Comparison of ENCODE assay signal across 1 cellular context in the genomic region with DNA sequence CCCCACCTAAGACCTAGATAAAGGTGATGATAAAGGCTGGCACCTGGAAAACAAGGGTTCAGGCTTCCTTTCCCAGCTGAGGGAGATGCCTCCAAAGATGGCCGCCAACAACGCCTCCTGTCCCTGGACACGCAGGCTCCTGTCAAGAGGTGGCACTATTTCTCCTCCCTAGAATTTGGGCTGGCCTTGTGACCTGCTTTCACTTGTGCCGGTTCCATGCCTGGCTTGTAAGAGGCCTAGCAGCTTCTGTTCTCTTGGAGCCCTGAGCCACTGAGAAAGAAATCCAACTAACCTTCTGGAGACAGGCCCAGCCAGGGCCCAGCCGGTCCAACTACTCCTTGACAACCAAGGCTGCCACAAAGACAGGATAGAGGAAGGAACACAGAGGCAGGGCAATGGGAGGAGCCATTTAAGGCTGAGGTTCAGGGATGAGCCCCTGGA.
TF ChIP-seq lines count a peak whose summit lies in the region.

No MANE protein-coding gene starts in this region.

TF ChIP-seq in HepG2, 621 proteins besides CTCF, POLR2A, EP300 and RAD21 (continued from another document and continues in another):
- TF ChIP-seq, protein P1, sequence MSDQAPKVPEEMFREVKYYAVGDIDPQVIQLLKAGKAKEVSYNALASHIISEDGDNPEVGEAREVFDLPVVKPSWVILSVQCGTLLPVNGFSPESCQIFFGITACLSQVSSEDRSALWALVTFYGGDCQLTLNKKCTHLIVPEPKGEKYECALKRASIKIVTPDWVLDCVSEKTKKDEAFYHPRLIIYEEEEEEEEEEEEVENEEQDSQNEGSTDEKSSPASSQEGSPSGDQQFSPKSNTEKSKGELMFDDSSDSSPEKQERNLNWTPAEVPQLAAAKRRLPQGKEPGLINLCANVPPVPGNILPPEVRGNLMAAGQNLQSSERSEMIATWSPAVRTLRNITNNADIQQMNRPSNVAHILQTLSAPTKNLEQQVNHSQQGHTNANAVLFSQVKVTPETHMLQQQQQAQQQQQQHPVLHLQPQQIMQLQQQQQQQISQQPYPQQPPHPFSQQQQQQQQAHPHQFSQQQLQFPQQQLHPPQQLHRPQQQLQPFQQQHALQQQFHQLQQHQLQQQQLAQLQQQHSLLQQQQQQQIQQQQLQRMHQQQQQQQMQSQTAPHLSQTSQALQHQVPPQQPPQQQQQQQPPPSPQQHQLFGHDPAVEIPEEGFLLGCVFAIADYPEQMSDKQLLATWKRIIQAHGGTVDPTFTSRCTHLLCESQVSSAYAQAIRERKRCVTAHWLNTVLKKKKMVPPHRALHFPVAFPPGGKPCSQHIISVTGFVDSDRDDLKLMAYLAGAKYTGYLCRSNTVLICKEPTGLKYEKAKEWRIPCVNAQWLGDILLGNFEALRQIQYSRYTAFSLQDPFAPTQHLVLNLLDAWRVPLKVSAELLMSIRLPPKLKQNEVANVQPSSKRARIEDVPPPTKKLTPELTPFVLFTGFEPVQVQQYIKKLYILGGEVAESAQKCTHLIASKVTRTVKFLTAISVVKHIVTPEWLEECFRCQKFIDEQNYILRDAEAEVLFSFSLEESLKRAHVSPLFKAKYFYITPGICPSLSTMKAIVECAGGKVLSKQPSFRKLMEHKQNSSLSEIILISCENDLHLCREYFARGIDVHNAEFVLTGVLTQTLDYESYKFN (CRISPR knock-in tag; conservative IDR thresholded peaks at IDR 0.05), result 0 out of 2 replicates have a peak, but pooled peaks have one; percentile 16
- TF ChIP-seq ZNF12 (CRISPR knock-in tag; IDR thresholded peaks at IDR 0.05) (peak; percentile 30; the same call in 1 of the 2 replicates), ZNF24 (IDR thresholded peaks at IDR 0.05) (no peak), SP2 (CRISPR knock-in tag; IDR thresholded peaks at IDR 0.05) (no peak), GABPB1 (CRISPR knock-in tag; IDR thresholded peaks at IDR 0.05) (peak; percentile 37; the same call in 1 of the 2 replicates), ZNF337 (CRISPR knock-in tag; IDR thresholded peaks at IDR 0.05; ENCODE audit: borderline replicate concordance, low read depth) (peak; percentile 64; the same call in 1 of the 2 replicates), ZNF792 (CRISPR knock-in tag; IDR thresholded peaks at IDR 0.05) (no peak), ZMYM4 (CRISPR knock-in tag; IDR thresholded peaks at IDR 0.05) (peak; percentile 82), SNAI1 (CRISPR knock-in tag; IDR thresholded peaks at IDR 0.05; ENCODE audit: borderline replicate concordance) (0 out of 2 replicates have a peak, but pooled peaks have one; percentile 10), GPN1 (CRISPR knock-in tag; IDR thresholded peaks at IDR 0.05; ENCODE audit: borderline replicate concordance) (peak; percentile 61; the same call in 1 of the 2 replicates), SP5 (CRISPR knock-in tag; IDR thresholded peaks at IDR 0.05; ENCODE audit: borderline replicate concordance, low read depth) (peak; percentile 1; the same call in 1 of the 2 replicates), KDM5B (CRISPR knock-in tag; IDR thresholded peaks at IDR 0.05; ENCODE audit: borderline replicate concordance) (peak; percentile 84), FOSL2 (CRISPR knock-in tag; IDR thresholded peaks at IDR 0.05) (peak; percentile 57; the same call in 1 of the 2 replicates), RXRB (CRISPR knock-in tag; IDR thresholded peaks at IDR 0.05; ENCODE audit: borderline replicate concordance) (peak; percentile 76), SALL1 (CRISPR knock-in tag; IDR thresholded peaks at IDR 0.05) (peak; percentile 68), NCOA2 (CRISPR knock-in tag; IDR thresholded peaks at IDR 0.05) (peak; percentile 24; the same call in 1 of the 2 replicates), MXI1 (IDR thresholded peaks at IDR 0.05; ENCODE audit: borderline replicate concordance, low read depth, low read length) (0 out of 3 replicates have a peak, but pooled peaks have one; percentile 40), NR2F1 (CRISPR knock-in tag; IDR thresholded peaks at IDR 0.05) (peak; percentile 79 to 82), ZBTB8A (CRISPR knock-in tag; IDR thresholded peaks at IDR 0.05; ENCODE audit: borderline replicate concordance, low read depth) (no peak), KDM3A (CRISPR knock-in tag; IDR thresholded peaks at IDR 0.05; ENCODE audit: low read depth) (0 out of 2 replicates have a peak, but pooled peaks have one; percentile 44), PITX1 (CRISPR knock-in tag; IDR thresholded peaks at IDR 0.05) (peak; percentile 58; the same call in 1 of the 2 replicates), ZNF501 (CRISPR knock-in tag; IDR thresholded peaks at IDR 0.05) (peak; percentile 92; the same call in 1 of the 2 replicates), ZMYM2 (CRISPR knock-in tag; IDR thresholded peaks at IDR 0.05) (0 out of 2 replicates have a peak, but pooled peaks have one; percentile 29), ERF (CRISPR knock-in tag; IDR thresholded peaks at IDR 0.05) (peak; percentile 78), SCMH1 (CRISPR knock-in tag; IDR thresholded peaks at IDR 0.05; ENCODE audit: borderline replicate concordance) (no peak), AHR (CRISPR knock-in tag; IDR thresholded peaks at IDR 0.05) (0 out of 2 replicates have a peak, but pooled peaks have one; percentile 45), NFRKB (IDR thresholded peaks at IDR 0.05) (no peak), HIVEP1 (CRISPR knock-in tag; IDR thresholded peaks at IDR 0.05) (peak; percentile 64; the same call in 1 of the 2 replicates), ZNF839 (CRISPR knock-in tag; IDR thresholded peaks at IDR 0.05; ENCODE audit: borderline replicate concordance) (peak; percentile 74; the same call in 1 of the 2 replicates), ZNF441 (CRISPR knock-in tag; IDR thresholded peaks at IDR 0.05; ENCODE audit: borderline replicate concordance) (no peak), SMAD3 (CRISPR knock-in tag; IDR thresholded peaks at IDR 0.05) (0 out of 2 replicates have a peak, but pooled peaks have one; percentile 66), TGIF2 (CRISPR knock-in tag; IDR thresholded peaks at IDR 0.05) (0 out of 2 replicates have a peak, but pooled peaks have one; percentile 76), NBN (conservative IDR thresholded peaks at IDR 0.05) (no peak), ZNF101 (CRISPR knock-in tag; IDR thresholded peaks at IDR 0.05; ENCODE audit: borderline replicate concordance, low read depth) (0 out of 2 replicates have a peak, but pooled peaks have one; percentile 38), ZNF530 (CRISPR knock-in tag; IDR thresholded peaks at IDR 0.05; ENCODE audit: low read depth) (no peak), ZNF121 (CRISPR knock-in tag; IDR thresholded peaks at IDR 0.05) (no peak), SRY (CRISPR knock-in tag; IDR thresholded peaks at IDR 0.05) (no peak)
- TF ChIP-seq, protein P2, sequence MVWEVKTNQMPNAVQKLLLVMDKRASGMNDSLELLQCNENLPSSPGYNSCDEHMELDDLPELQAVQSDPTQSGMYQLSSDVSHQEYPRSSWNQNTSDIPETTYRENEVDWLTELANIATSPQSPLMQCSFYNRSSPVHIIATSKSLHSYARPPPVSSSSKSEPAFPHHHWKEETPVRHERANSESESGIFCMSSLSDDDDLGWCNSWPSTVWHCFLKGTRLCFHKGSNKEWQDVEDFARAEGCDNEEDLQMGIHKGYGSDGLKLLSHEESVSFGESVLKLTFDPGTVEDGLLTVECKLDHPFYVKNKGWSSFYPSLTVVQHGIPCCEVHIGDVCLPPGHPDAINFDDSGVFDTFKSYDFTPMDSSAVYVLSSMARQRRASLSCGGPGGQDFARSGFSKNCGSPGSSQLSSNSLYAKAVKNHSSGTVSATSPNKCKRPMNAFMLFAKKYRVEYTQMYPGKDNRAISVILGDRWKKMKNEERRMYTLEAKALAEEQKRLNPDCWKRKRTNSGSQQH (CRISPR knock-in tag; IDR thresholded peaks at IDR 0.05; ENCODE audit: low read depth), result 0 out of 2 replicates have a peak, but pooled peaks have one; percentile 60
- TF ChIP-seq, protein P3, sequence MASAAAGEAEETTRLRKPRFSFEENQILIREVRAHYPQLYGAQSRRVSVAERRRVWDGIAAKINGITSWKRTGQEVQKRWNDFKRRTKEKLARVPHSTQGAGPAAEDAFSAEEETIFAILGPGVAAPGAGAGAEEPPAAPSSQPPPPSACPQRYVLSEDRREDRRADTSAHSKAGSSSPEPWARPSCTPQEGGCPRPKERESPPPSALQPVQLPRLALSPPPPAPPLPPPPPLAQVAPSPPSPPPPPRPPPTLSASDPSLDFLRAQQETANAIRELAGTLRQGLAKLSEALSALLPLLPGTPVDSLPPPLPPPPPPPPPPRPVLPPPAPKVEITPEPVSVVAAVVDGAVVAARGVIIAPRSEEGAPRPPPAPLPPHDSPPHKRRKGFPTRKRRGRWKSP (CRISPR knock-in tag; IDR thresholded peaks at IDR 0.05), result peak; percentile 64; the same call in 1 of the 2 replicates
- TF ChIP-seq, protein P4, sequence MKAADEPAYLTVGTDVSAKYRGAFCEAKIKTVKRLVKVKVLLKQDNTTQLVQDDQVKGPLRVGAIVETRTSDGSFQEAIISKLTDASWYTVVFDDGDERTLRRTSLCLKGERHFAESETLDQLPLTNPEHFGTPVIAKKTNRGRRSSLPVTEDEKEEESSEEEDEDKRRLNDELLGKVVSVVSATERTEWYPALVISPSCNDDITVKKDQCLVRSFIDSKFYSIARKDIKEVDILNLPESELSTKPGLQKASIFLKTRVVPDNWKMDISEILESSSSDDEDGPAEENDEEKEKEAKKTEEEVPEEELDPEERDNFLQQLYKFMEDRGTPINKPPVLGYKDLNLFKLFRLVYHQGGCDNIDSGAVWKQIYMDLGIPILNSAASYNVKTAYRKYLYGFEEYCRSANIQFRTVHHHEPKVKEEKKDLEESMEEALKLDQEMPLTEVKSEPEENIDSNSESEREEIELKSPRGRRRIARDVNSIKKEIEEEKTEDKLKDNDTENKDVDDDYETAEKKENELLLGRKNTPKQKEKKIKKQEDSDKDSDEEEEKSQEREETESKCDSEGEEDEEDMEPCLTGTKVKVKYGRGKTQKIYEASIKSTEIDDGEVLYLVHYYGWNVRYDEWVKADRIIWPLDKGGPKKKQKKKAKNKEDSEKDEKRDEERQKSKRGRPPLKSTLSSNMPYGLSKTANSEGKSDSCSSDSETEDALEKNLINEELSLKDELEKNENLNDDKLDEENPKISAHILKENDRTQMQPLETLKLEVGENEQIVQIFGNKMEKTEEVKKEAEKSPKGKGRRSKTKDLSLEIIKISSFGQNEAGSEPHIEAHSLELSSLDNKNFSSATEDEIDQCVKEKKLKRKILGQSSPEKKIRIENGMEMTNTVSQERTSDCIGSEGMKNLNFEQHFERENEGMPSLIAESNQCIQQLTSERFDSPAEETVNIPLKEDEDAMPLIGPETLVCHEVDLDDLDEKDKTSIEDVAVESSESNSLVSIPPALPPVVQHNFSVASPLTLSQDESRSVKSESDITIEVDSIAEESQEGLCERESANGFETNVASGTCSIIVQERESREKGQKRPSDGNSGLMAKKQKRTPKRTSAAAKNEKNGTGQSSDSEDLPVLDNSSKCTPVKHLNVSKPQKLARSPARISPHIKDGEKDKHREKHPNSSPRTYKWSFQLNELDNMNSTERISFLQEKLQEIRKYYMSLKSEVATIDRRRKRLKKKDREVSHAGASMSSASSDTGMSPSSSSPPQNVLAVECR (CRISPR knock-in tag; IDR thresholded peaks at IDR 0.05; ENCODE audit: borderline replicate concordance), result peak; percentile 19; the same call in 1 of the 2 replicates
- TF ChIP-seq, protein P5, sequence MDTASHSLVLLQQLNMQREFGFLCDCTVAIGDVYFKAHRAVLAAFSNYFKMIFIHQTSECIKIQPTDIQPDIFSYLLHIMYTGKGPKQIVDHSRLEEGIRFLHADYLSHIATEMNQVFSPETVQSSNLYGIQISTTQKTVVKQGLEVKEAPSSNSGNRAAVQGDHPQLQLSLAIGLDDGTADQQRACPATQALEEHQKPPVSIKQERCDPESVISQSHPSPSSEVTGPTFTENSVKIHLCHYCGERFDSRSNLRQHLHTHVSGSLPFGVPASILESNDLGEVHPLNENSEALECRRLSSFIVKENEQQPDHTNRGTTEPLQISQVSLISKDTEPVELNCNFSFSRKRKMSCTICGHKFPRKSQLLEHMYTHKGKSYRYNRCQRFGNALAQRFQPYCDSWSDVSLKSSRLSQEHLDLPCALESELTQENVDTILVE (CRISPR knock-in tag; IDR thresholded peaks at IDR 0.05), result peak; percentile 56; the same call in 1 of the 2 replicates
- TF ChIP-seq, protein P6, sequence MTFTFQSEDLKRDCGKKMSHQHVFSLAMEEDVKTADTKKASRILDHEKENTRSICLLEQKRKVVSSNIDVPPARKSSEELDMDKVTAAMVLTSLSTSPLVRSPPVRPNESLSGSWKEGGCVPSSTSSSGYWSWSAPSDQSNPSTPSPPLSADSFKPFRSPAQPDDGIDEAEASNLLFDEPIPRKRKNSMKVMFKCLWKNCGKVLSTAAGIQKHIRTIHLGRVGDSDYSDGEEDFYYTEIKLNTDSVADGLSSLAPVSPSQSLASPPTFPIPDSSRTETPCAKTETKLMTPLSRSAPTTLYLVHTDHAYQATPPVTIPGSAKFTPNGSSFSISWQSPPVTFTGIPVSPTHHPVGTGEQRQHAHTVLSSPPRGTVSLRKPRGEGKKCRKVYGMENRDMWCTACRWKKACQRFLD (CRISPR knock-in tag; IDR thresholded peaks at IDR 0.05; ENCODE audit: borderline replicate concordance), result 0 out of 2 replicates have a peak, but pooled peaks have one; percentile 73
- TF ChIP-seq, protein P7, sequence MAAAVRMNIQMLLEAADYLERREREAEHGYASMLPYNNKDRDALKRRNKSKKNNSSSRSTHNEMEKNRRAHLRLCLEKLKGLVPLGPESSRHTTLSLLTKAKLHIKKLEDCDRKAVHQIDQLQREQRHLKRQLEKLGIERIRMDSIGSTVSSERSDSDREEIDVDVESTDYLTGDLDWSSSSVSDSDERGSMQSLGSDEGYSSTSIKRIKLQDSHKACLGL (CRISPR knock-in tag; IDR thresholded peaks at IDR 0.05), result 0 out of 2 replicates have a peak, but pooled peaks have one; percentile 41
- TF ChIP-seq, protein P8, sequence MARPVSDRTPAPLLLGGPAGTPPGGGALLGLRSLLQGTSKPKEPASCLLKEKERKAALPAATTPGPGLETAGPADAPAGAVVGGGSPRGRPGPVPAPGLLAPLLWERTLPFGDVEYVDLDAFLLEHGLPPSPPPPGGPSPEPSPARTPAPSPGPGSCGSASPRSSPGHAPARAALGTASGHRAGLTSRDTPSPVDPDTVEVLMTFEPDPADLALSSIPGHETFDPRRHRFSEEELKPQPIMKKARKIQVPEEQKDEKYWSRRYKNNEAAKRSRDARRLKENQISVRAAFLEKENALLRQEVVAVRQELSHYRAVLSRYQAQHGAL (CRISPR knock-in tag; IDR thresholded peaks at IDR 0.05; ENCODE audit: not compliant biosample characterization), result peak; percentile 49
- TF ChIP-seq, protein P9, sequence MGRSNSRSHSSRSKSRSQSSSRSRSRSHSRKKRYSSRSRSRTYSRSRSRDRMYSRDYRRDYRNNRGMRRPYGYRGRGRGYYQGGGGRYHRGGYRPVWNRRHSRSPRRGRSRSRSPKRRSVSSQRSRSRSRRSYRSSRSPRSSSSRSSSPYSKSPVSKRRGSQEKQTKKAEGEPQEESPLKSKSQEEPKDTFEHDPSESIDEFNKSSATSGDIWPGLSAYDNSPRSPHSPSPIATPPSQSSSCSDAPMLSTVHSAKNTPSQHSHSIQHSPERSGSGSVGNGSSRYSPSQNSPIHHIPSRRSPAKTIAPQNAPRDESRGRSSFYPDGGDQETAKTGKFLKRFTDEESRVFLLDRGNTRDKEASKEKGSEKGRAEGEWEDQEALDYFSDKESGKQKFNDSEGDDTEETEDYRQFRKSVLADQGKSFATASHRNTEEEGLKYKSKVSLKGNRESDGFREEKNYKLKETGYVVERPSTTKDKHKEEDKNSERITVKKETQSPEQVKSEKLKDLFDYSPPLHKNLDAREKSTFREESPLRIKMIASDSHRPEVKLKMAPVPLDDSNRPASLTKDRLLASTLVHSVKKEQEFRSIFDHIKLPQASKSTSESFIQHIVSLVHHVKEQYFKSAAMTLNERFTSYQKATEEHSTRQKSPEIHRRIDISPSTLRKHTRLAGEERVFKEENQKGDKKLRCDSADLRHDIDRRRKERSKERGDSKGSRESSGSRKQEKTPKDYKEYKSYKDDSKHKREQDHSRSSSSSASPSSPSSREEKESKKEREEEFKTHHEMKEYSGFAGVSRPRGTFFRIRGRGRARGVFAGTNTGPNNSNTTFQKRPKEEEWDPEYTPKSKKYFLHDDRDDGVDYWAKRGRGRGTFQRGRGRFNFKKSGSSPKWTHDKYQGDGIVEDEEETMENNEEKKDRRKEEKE (IDR thresholded peaks at IDR 0.05), result no peak
